ENCODE assay signal across 11 cellular contexts in the genomic region with DNA sequence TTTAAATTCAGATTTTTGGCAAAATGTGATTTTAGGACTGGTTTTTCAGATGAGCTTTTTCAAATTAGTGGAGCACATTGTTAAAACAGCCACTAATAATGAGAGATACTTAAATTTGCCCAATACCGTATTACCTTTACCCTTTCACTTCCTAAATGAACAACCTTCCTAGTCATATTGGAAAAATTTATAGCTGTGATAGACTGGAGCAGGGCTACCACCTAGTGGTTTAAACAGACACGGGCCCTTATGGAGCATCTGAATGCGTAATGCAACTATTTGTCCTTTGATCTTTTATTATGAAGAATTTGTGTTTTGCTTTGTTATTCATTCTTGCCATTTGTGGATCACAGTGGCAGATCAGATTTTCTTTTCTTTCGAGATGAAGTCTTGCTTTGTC.
A peak's percentile ranks its signal among the peaks of the same experiment; 100 is the strongest.
DNase-seq lines count a peak whose midpoint lies in the region; ATAC-seq and TF ChIP-seq lines count a peak whose summit lies in the region.
"Had no signal": no experiment of that assay in that cellular context is flagged by ENCODE, and none has a peak within 500 bp of the region (broad histone marks: within the 10 kb centered on the region; RNA-seq: fewer than 3 reads in every experiment).

No MANE protein-coding gene starts in this region.

- H3K27me3 ChIP-seq in stomach = no peaks in the 10 kb centered on the region

- H3K4me1 ChIP-seq in stomach = peaks cover 0 to 38% (median 9%) of the 10 kb centered on the region in 4 donors

- no peak for TF ChIP-seq POLR2A in stomach (IDR thresholded peaks at IDR 0.05)

- intact Hi-C loops in stomach (cut with DNase I; ENCODE audit: low total_unique reads) = no loop called here

- peaks cover 17% of the 10 kb centered on the region for H3K4me1 Mint-ChIP-seq in stimulated activated effector memory CD8-positive, alpha-beta T cell treated with anti-CD3 and anti-CD28 coated beads, Interleukin-12 subunit alpha, Interleukin-12 subunit beta, amount 100 ng/mL, for 72 hours

- no peaks in the 10 kb centered on the region for H3K36me3 Mint-ChIP-seq in stimulated activated effector memory CD8-positive, alpha-beta T cell treated with anti-CD3 and anti-CD28 coated beads, Interleukin-12 subunit alpha, Interleukin-12 subunit beta, amount 100 ng/mL, for 72 hours

- H3K9me3 Mint-ChIP-seq in stimulated activated effector memory CD8-positive, alpha-beta T cell treated with anti-CD3 and anti-CD28 coated beads, Interleukin-12 subunit alpha, Interleukin-12 subunit beta, amount 100 ng/mL, for 72 hours = no peaks in the 10 kb centered on the region

- H3K27ac Mint-ChIP-seq in stimulated activated effector memory CD8-positive, alpha-beta T cell treated with anti-CD3 and anti-CD28 coated beads, Interleukin-12 subunit alpha, Interleukin-12 subunit beta, amount 100 ng/mL, for 72 hours = no peak overlapping the region
- H3K27ac Mint-ChIP-seq: CD4-positive, alpha-beta memory T cell had no signal

- TF ChIP-seq CTCF in choroid plexus epithelial cell (conservative IDR thresholded peaks at IDR 0.05; ENCODE audit: low read depth, low read length) (peak; percentile 13), stomach (IDR thresholded peaks at IDR 0.05) (no peak)

- DNase-seq in stimulated activated CD4-positive, alpha-beta T cell treated with anti-CD3 and anti-CD28 coated beads, Interleukin-15, amount 100 ng/mL, for 48 hours (ENCODE audit: low read depth in 2 of 2) = peak; percentile 0 to 9
- DNase-seq in stimulated activated CD4-positive, alpha-beta T cell treated with anti-CD3 and anti-CD28 coated beads, Interleukin-4, amount 100 ng/mL, for 1 hour = no peak
- DNase-seq in MV-4-11 (lab: John Stamatoyannopoulos, UW) (peak; percentile 19), choroid plexus epithelial cell (ENCODE audit: low read depth) (peak; percentile 7), stomach (no peak), hippocampal formation (lab: John Stamatoyannopoulos, UW) (no peak)
- no peak for DNase-seq in stimulated activated effector memory CD8-positive, alpha-beta T cell treated with anti-CD3 and anti-CD28 coated beads, Interleukin-12 subunit alpha, Interleukin-12 subunit beta, amount 100 ng/mL, for 72 hours (ENCODE audit: low spot score in 2 of 2)
- DNase-seq: aorta, SIG-M5 had no signal

- ATAC-seq in stimulated activated effector memory CD8-positive, alpha-beta T cell treated with anti-CD3 and anti-CD28 coated beads, Interleukin-12 subunit alpha, Interleukin-12 subunit beta, amount 100 ng/mL, for 72 hours = peak; percentile 71
- no peak for ATAC-seq in GM19035 (IDR thresholded peaks at IDR 0.05; ENCODE audit: unreplicated experiment)

- 85 to 92% (median 88%) methylated on average over 4 of the region's 4 CpGs for WGBS in stomach, 5 donors

- H3K27ac ChIP-seq in stomach = no peak overlapping the region

- H3K4me3 Mint-ChIP-seq in stimulated activated effector memory CD8-positive, alpha-beta T cell treated with anti-CD3 and anti-CD28 coated beads, Interleukin-12 subunit alpha, Interleukin-12 subunit beta, amount 100 ng/mL, for 72 hours = no peak overlapping the region
- H3K4me3 Mint-ChIP-seq: CD4-positive, alpha-beta memory T cell had no signal

- peaks cover 0 to 7% (median 2%) of the 10 kb centered on the region in 4 donors for H3K9me3 ChIP-seq in stomach

- no peak for TF ChIP-seq EP300 in stomach (IDR thresholded peaks at IDR 0.05)

- H3K4me3 ChIP-seq in choroid plexus epithelial cell (ENCODE audit: low read depth, low read length) = no peak overlapping the region
- H3K4me3 ChIP-seq in stomach = no peak overlapping the region

- H3K36me3 ChIP-seq in stomach = peaks cover 0 to 6% (median 0%) of the 10 kb centered on the region in 4 donors

Comparison
In these comparisons a context has a peak if more than half of its experiments do, and no peak if none do; other contexts are left out.
1. DNase-seq: peak in stimulated activated CD4-positive, alpha-beta T cell treated with anti-CD3 and anti-CD28 coated beads, Interleukin-15, amount 100 ng/mL, for 48 hours (2 of 2), MV-4-11 (single experiment) and choroid plexus epithelial cell (single experiment); none in stimulated activated CD4-positive, alpha-beta T cell treated with anti-CD3 and anti-CD28 coated beads, Interleukin-4, amount 100 ng/mL, for 1 hour (single experiment), stimulated activated effector memory CD8-positive, alpha-beta T cell treated with anti-CD3 and anti-CD28 coated beads, Interleukin-12 subunit alpha, Interleukin-12 subunit beta, amount 100 ng/mL, for 72 hours (0 of 2), stomach (single experiment) and hippocampal formation (0 of 2).